1 cellular context compared by ENCODE assay signal in genomic region chr10:97887399-97887798, GRCh38.
TF ChIP-seq lines count a peak whose summit lies in the region.

No MANE protein-coding gene starts in this region.

TF ChIP-seq in HEK293, 187 proteins besides CTCF, POLR2A, EP300 and RAD21 (continued from another document):
- no peak for TF ChIP-seq ZSCAN18 (tag by site-specific recombination; IDR thresholded peaks at IDR 0.05)
